ENCODE assay signal across 16 cellular contexts in genomic region chr14:72800296-72800695, GRCh38.
A peak's percentile ranks its signal among the peaks of the same experiment; 100 is the strongest.
DNase-seq lines count a peak whose midpoint lies in the region; ATAC-seq and TF ChIP-seq lines count a peak whose summit lies in the region.
"Had no signal": no experiment of that assay in that cellular context is flagged by ENCODE, and none has a peak within 500 bp of the region (broad histone marks: within the 10 kb centered on the region; RNA-seq: fewer than 3 reads in every experiment).

No MANE protein-coding gene starts in this region.

- DNase-seq in CD14-positive monocyte (ENCODE audit: low spot score) (peak; percentile 17), HFFc6 (no peak), trophoblast cell (no peak), GM10266 (ENCODE audit: extremely low spot score) (no peak), body of pancreas (no peak)
- no peak for DNase-seq in effector memory CD8-positive, alpha-beta T cell
- DNase-seq in stimulated activated naive CD4-positive, alpha-beta T cell (lab: John Stamatoyannopoulos, UW): no peak
- DNase-seq: ACHN; CD4-positive, alpha-beta T cell; DMS79; IMR-90; KBM-7 had no signal

- TF ChIP-seq CTCF in CD14-positive monocyte (IDR thresholded peaks at IDR 0.05) (no peak), HFFc6 (IDR thresholded peaks at IDR 0.05) (no peak), GM10266 (IDR thresholded peaks at IDR 0.05; ENCODE audit: control insufficient read depth, insufficient read depth, low read depth, missing control alignments) (no peak), body of pancreas (IDR thresholded peaks at IDR 0.05) (no peak)

- H3K36me3 ChIP-seq in trophoblast cell (ENCODE audit: control insufficient read depth in 1 of 2, insufficient read depth in 2 of 2, low read length in 2 of 2) (peaks cover 0 to 2% of the 10 kb centered on the region in 2 experiments), body of pancreas (replicated peaks in 1 of 2; ENCODE audit: insufficient read depth in 1 of 2, low read depth in 2 of 2) (no peaks in the 10 kb centered on the region)
- H3K36me3 ChIP-seq: BLaER1 treated with 17β-estradiol and CSF1 and Interleukin-3, amounts not matched to agents 10 nM and 100 nM; HAP-1 had no signal

- no peak overlapping the region for H2AFZ ChIP-seq in trophoblast cell (ENCODE audit: insufficient read depth, low read length, poor library complexity)
- H2AFZ ChIP-seq: GM23338 had no signal

- H3K27ac ChIP-seq in trophoblast cell (ENCODE audit: low read depth, low read length) (no peak overlapping the region), body of pancreas (no peak overlapping the region)
- H3K27ac ChIP-seq: BLaER1 treated with 17β-estradiol and CSF1 and Interleukin-3, amounts not matched to agents 10 nM and 100 nM; HL-60 had no signal

- H3K27me3 ChIP-seq in trophoblast cell (ENCODE audit: insufficient read depth, low read length) (no peaks in the 10 kb centered on the region), body of pancreas (no peaks in the 10 kb centered on the region)
- H3K27me3 ChIP-seq: BLaER1 treated with 17β-estradiol and CSF1 and Interleukin-3, amounts not matched to agents 10 nM and 100 nM had no signal

- H3K14ac ChIP-seq in trophoblast cell (ENCODE audit: low read length): no peak overlapping the region

- H2AK5ac ChIP-seq in trophoblast cell (ENCODE audit: low read length): no peak overlapping the region

- no peak overlapping the region for H4K12ac ChIP-seq in trophoblast cell (ENCODE audit: low read depth, low read length)

- H3K4me1 Mint-ChIP-seq in CD14-positive monocyte (no peaks in the 10 kb centered on the region), HFFc6 (ENCODE audit: low read depth) (peaks cover 31% of the 10 kb centered on the region)
- H3K4me1 Mint-ChIP-seq in effector memory CD8-positive, alpha-beta T cell (ENCODE audit: low read depth in 2 of 2): peaks cover 17 to 19% of the 10 kb centered on the region in 2 donors

- no peak overlapping the region for H2BK5ac ChIP-seq in trophoblast cell (ENCODE audit: low read depth, low read length, poor library complexity)

- no peak overlapping the region for H2BK120ac ChIP-seq in trophoblast cell (ENCODE audit: insufficient read depth, low read length, poor library complexity)

- no peak overlapping the region for H3K18ac ChIP-seq in trophoblast cell (ENCODE audit: low read length)

- intact Hi-C loops in CD14-positive monocyte (cut with micrococcal nuclease) (no loop called here), body of pancreas (cut with DNase I) (no loop called here)

- no peak overlapping the region for H3K4me2 ChIP-seq in trophoblast cell (ENCODE audit: low read length)
- H3K4me2 ChIP-seq: BLaER1 treated with 17β-estradiol and CSF1 and Interleukin-3, amounts not matched to agents 10 nM and 100 nM; GM23338 had no signal

- no peak overlapping the region for H3K4ac ChIP-seq in trophoblast cell (ENCODE audit: low read depth, low read length)

- H4K8ac ChIP-seq in trophoblast cell (ENCODE audit: low read depth, low read length): no peak overlapping the region

- no peak for ATAC-seq in effector memory CD8-positive, alpha-beta T cell (replicated peaks)
- no peak for ATAC-seq in body of pancreas
- ATAC-seq: GM23338 had no signal

- H3K79me1 ChIP-seq in trophoblast cell (ENCODE audit: low read length): no peaks in the 10 kb centered on the region

- TF ChIP-seq POLR2A in body of pancreas (IDR thresholded peaks at IDR 0.05): no peak

- no peak overlapping the region for H4K91ac ChIP-seq in trophoblast cell (ENCODE audit: low read depth, low read length)

- no peak overlapping the region for H3K9ac ChIP-seq in trophoblast cell (ENCODE audit: low read length)
- H3K9ac ChIP-seq: BLaER1 treated with 17β-estradiol and CSF1 and Interleukin-3, amounts not matched to agents 10 nM and 100 nM had no signal

- H3K4me3 Mint-ChIP-seq in CD14-positive monocyte (no peak overlapping the region), HFFc6 (no peak overlapping the region)
- peak overlapping the region; percentile 6 to 42 for H3K4me3 Mint-ChIP-seq in effector memory CD8-positive, alpha-beta T cell
- H3K4me3 Mint-ChIP-seq: CD4-positive, alpha-beta T cell; GM23338 had no signal

- H3K4me1 ChIP-seq in trophoblast cell (ENCODE audit: control insufficient read depth in 1 of 2, insufficient read depth in 2 of 2, low read length in 2 of 2): no peaks in the 10 kb centered on the region
- H3K4me1 ChIP-seq in body of pancreas: no peaks in the 10 kb centered on the region
- H3K4me1 ChIP-seq: BLaER1 treated with 17β-estradiol and CSF1 and Interleukin-3, amounts not matched to agents 10 nM and 100 nM had no signal

- WGBS in trophoblast cell (ENCODE audit: extremely low coverage, insufficient coverage, insufficient read length): no CpG with 5 or more reads among the region's 2 CpGs
- WGBS in body of pancreas, 2 donors: 88 to 92% methylated on average over 2 of the region's 2 CpGs

- H3K9me3 Mint-ChIP-seq in CD14-positive monocyte (peaks cover 0 to 5% (median 2%) of the 10 kb centered on the region in 7 donors), HFFc6 (no peaks in the 10 kb centered on the region)
- no peaks in the 10 kb centered on the region for H3K9me3 Mint-ChIP-seq in effector memory CD8-positive, alpha-beta T cell
- H3K9me3 Mint-ChIP-seq: CD4-positive, alpha-beta T cell had no signal

- peaks cover 6% of the 10 kb centered on the region for H3K9me3 ChIP-seq in trophoblast cell (ENCODE audit: insufficient read depth, low read depth, low read length)
- no peaks in the 10 kb centered on the region for H3K9me3 ChIP-seq in body of pancreas
- H3K9me3 ChIP-seq: BLaER1 treated with 17β-estradiol and CSF1 and Interleukin-3, amounts not matched to agents 10 nM and 100 nM; HAP-1 had no signal

- H3K27me3 Mint-ChIP-seq in CD14-positive monocyte (ENCODE audit: low read depth in 3 of 3): peaks cover 0 to 6% (median 2%) of the 10 kb centered on the region in 3 donors
- peaks cover 1% of the 10 kb centered on the region; the same call in 1 of the 2 replicates for H3K27me3 Mint-ChIP-seq in HFFc6 (ENCODE audit: insufficient read depth)
- peaks cover 6% of the 10 kb centered on the region in 2 donors for H3K27me3 Mint-ChIP-seq in effector memory CD8-positive, alpha-beta T cell
- H3K27me3 Mint-ChIP-seq: CD4-positive, alpha-beta T cell had no signal

- H3K23ac ChIP-seq in trophoblast cell (ENCODE audit: low read length): peak overlapping the region; percentile 63

- no peaks in the 10 kb centered on the region for H3K79me2 ChIP-seq in trophoblast cell (ENCODE audit: control insufficient read depth, insufficient read depth, low read length, poor library complexity)

- H2BK12ac ChIP-seq in trophoblast cell (ENCODE audit: low read length): no peak overlapping the region

- H3K27ac Mint-ChIP-seq in CD14-positive monocyte (no peak overlapping the region), HFFc6 (peak overlapping the region; percentile 35)
- H3K27ac Mint-ChIP-seq in effector memory CD8-positive, alpha-beta T cell: peak overlapping the region in 1 of 2 donors; percentile 25
- H3K27ac Mint-ChIP-seq: CD4-positive, alpha-beta T cell; GM23338 had no signal

- H3K4me3 ChIP-seq in trophoblast cell (ENCODE audit: low read depth, low read length) (peak overlapping the region; percentile 10), body of pancreas (no peak overlapping the region)
- H3K4me3 ChIP-seq: BLaER1 treated with 17β-estradiol and CSF1 and Interleukin-3, amounts not matched to agents 10 nM and 100 nM; GM23338; HAP-1 had no signal

- H3K36me3 Mint-ChIP-seq in CD14-positive monocyte (no peaks in the 10 kb centered on the region), HFFc6 (ENCODE audit: low read depth) (peaks cover 12% of the 10 kb centered on the region)
- peaks cover 7% of the 10 kb centered on the region for H3K36me3 Mint-ChIP-seq in effector memory CD8-positive, alpha-beta T cell (ENCODE audit: insufficient read depth)

Comparison
In these comparisons a context has a peak if more than half of its experiments do, and no peak if none do; other contexts are left out.
1. H3K4me3 Mint-ChIP-seq: peak in effector memory CD8-positive, alpha-beta T cell (2 of 2); none in CD14-positive monocyte (0 of 2) and HFFc6 (single experiment).